ENCODE assay signal across 8 cellular contexts in genomic region chr2:42238644-42239288, GRCh38.
DNase-seq lines count a peak whose midpoint lies in the region; ATAC-seq and TF ChIP-seq lines count a peak whose summit lies in the region.

No MANE protein-coding gene starts in this region.

- H3K27ac Mint-ChIP-seq in T-helper 2 cell treated with Interferon-gamma antibody and Interleukin-4, amounts not matched to agents 5 μg/mL and 100 μg/mL, for 36 hours = no peak overlapping the region
- H3K27ac Mint-ChIP-seq in activated naive CD4-positive, alpha-beta T cell treated with anti-CD3 and anti-CD28 coated beads for 36 hours = no peak overlapping the region

- H3K4me1 ChIP-seq in PC-3 (ENCODE audit: insufficient read depth, low read length) = peaks cover 15% of the 10 kb centered on the region

- no TSS peak for BruUV-seq in PC-3 (replicated peaks; lab: Mats Ljungman, UMichigan)

- H3F3A ChIP-seq in PC-3 (ENCODE audit: low read length, unreplicated experiment) = peaks cover 3% of the 10 kb centered on the region

- no peaks in the 10 kb centered on the region for H3K9me2 ChIP-seq in PC-3 (replicated peaks; ENCODE audit: low read length)

- intact Hi-C loops in PC-3 (cut with micrococcal nuclease) = loop anchor here (1.0 to 5.0 kb wide), 3 partner anchors 46 to 142 kb away; no protein-coding TSS in a partner anchor
- intact Hi-C loops in activated naive CD4-positive, alpha-beta T cell treated with anti-CD3 and anti-CD28 coated beads for 36 hours (cut with micrococcal nuclease) = loop anchor here (1.0 to 2.0 kb wide), 3 partner anchors 42 to 142 kb away; no protein-coding TSS in a partner anchor

- H2AFZ ChIP-seq in PC-3 (ENCODE audit: low read length) = no peak overlapping the region

- H3K9me3 ChIP-seq in PC-3 (ENCODE audit: low read length) = no peaks in the 10 kb centered on the region

- H3K4me3 Mint-ChIP-seq in T-helper 2 cell treated with Interferon-gamma antibody and Interleukin-4, amounts not matched to agents 5 μg/mL and 100 μg/mL, for 36 hours = no peak overlapping the region
- H3K4me3 Mint-ChIP-seq in activated naive CD4-positive, alpha-beta T cell treated with anti-CD3 and anti-CD28 coated beads for 36 hours = no peak overlapping the region

- CTCF ChIA-PET in PC-3 (lab: Charles Lee) = interaction anchor here (0.5 to 0.6 kb wide), 2 partner anchors 143 to 369 kb away, joined by 3 read pairs; no protein-coding TSS in a partner anchor
- CTCF ChIA-PET in activated naive CD4-positive, alpha-beta T cell treated with anti-CD3 and anti-CD28 coated beads for 36 hours (lab: Charles Lee) = interaction anchor here (0.6 to 4.4 kb wide), 15 partner anchors 28 to 546 kb away, joined by 3 to 53 read pairs (median 3); no protein-coding TSS in a partner anchor

- H3K79me2 ChIP-seq in PC-3 (ENCODE audit: low read length) = peaks cover 32% of the 10 kb centered on the region

- POLR2A ChIA-PET in PC-3 (lab: Charles Lee; ENCODE audit: unreplicated experiment) = interaction anchor here (0.5 to 0.6 kb wide), 2 partner anchors 67 to 121 kb away, joined by 3 to 4 read pairs; no protein-coding TSS in a partner anchor

- peak; percentile 73 for TF ChIP-seq CTCF in PC-3 (conservative IDR thresholded peaks at IDR 0.05; ENCODE audit: low read depth, low read length)

- H3K27me3 Mint-ChIP-seq in T-helper 2 cell treated with Interferon-gamma antibody and Interleukin-4, amounts not matched to agents 5 μg/mL and 100 μg/mL, for 36 hours (ENCODE audit: low read depth) = no peaks in the 10 kb centered on the region
- H3K27me3 Mint-ChIP-seq in activated naive CD4-positive, alpha-beta T cell treated with anti-CD3 and anti-CD28 coated beads for 36 hours (ENCODE audit: low read depth) = no peaks in the 10 kb centered on the region

- no peaks in the 10 kb centered on the region for H3K36me3 Mint-ChIP-seq in T-helper 2 cell treated with Interferon-gamma antibody and Interleukin-4, amounts not matched to agents 5 μg/mL and 100 μg/mL, for 36 hours (ENCODE audit: low read depth)
- H3K36me3 Mint-ChIP-seq in activated naive CD4-positive, alpha-beta T cell treated with anti-CD3 and anti-CD28 coated beads for 36 hours (ENCODE audit: low read depth) = no peaks in the 10 kb centered on the region

- H4K20me1 ChIP-seq in PC-3 (ENCODE audit: low read length) = peaks cover 3% of the 10 kb centered on the region; the same call in 1 of the 2 replicates

- H3K4me3 ChIP-seq in PC-3 (ENCODE audit: low read length) = no peak overlapping the region

- peak overlapping the region; percentile 44 for H3K4me2 ChIP-seq in PC-3 (ENCODE audit: low read length)

- DNase-seq in T-helper 2 cell = peak in 4 of 5 experiments; percentile 16 to 65 (median 22)
- DNase-seq in T-helper 2 cell treated with Interferon-gamma antibody and Interleukin-4, amounts not matched to agents 5 μg/mL and 100 μg/mL, for 36 hours (ENCODE audit: low spot score) = no peak
- peak; percentile 52 for DNase-seq in PC-3
- peak; percentile 64 for DNase-seq in activated naive CD4-positive, alpha-beta T cell treated with anti-CD3 and anti-CD28 coated beads for 36 hours
- DNase-seq in iPS-NIHi7 (ENCODE audit: extremely low spot score) = peak; percentile 19
- DNase-seq in stimulated activated CD4-positive, alpha-beta T cell treated with anti-CD3 and anti-CD28 coated beads, TNF-alpha, amount 100 ng/mL, for 4 hours (ENCODE audit: low read depth in 3 of 3) = peak in 2 of 3 experiments; percentile 4 to 10
- DNase-seq in HPDE6-E6E7 (ENCODE audit: extremely low spot score) = no peak

- H3K4me1 Mint-ChIP-seq in T-helper 2 cell treated with Interferon-gamma antibody and Interleukin-4, amounts not matched to agents 5 μg/mL and 100 μg/mL, for 36 hours (ENCODE audit: low read depth) = peaks cover 6% of the 10 kb centered on the region
- peaks cover 73% of the 10 kb centered on the region for H3K4me1 Mint-ChIP-seq in activated naive CD4-positive, alpha-beta T cell treated with anti-CD3 and anti-CD28 coated beads for 36 hours (ENCODE audit: low read depth)

- H3K27me3 ChIP-seq in PC-3 (ENCODE audit: low read length) = no peaks in the 10 kb centered on the region

- no peaks in the 10 kb centered on the region for H3K36me3 ChIP-seq in PC-3 (ENCODE audit: low read depth, low read length)

- 0 out of 2 replicates have a peak overlapping the region, but pooled peaks have one; percentile 18 for H3K9ac ChIP-seq in PC-3 (ENCODE audit: low read length)

- peak overlapping the region; percentile 61 for H3K27ac ChIP-seq in PC-3 (ENCODE audit: low read length)

- no peaks in the 10 kb centered on the region for H3K9me3 Mint-ChIP-seq in T-helper 2 cell treated with Interferon-gamma antibody and Interleukin-4, amounts not matched to agents 5 μg/mL and 100 μg/mL, for 36 hours
- H3K9me3 Mint-ChIP-seq in activated naive CD4-positive, alpha-beta T cell treated with anti-CD3 and anti-CD28 coated beads for 36 hours = no peaks in the 10 kb centered on the region

- peak; percentile 85 for ATAC-seq in HG02798 (IDR thresholded peaks at IDR 0.05; ENCODE audit: poor library complexity, unreplicated experiment)
- peak; percentile 82 for ATAC-seq in PC-3

Comparison
In these comparisons a context has a peak if more than half of its experiments do, and no peak if none do; other contexts are left out.
1. DNase-seq: peak in T-helper 2 cell (4 of 5), PC-3 (single experiment), activated naive CD4-positive, alpha-beta T cell treated with anti-CD3 and anti-CD28 coated beads for 36 hours (single experiment), iPS-NIHi7 (single experiment) and stimulated activated CD4-positive, alpha-beta T cell treated with anti-CD3 and anti-CD28 coated beads, TNF-alpha, amount 100 ng/mL, for 4 hours (2 of 3); none in T-helper 2 cell treated with Interferon-gamma antibody and Interleukin-4, amounts not matched to agents 5 μg/mL and 100 μg/mL, for 36 hours (single experiment) and HPDE6-E6E7 (single experiment).